Comparison of ENCODE assay signal across 19 cellular contexts in genomic region chr5:13946111-13946510, GRCh38. TPM values are rescaled to one million over a fixed set of nuclear protein-coding genes. Genes with fewer than 3 reads are reported as not detected.
DNase-seq lines count a peak whose midpoint lies in the region; ATAC-seq and TF ChIP-seq lines count a peak whose summit lies in the region.
"Had no signal": no experiment of that assay in that cellular context is flagged by ENCODE, and none has a peak within 500 bp of the region (broad histone marks: within the 10 kb centered on the region; RNA-seq: fewer than 3 reads in every experiment).

No MANE protein-coding gene starts in this region.

- DNase-seq in ELF-1 (ENCODE audit: low read depth, low spot score) (peak; percentile 54), PC-3 (peak; percentile 79), epithelial cell of esophagus (ENCODE audit: low read depth) (peak; percentile 79), prostate gland (ENCODE audit: low spot score) (peak; percentile 78), left lobe of liver (ENCODE audit: low spot score) (no peak)
- no peak for DNase-seq in activated T-cell treated with anti-CD3 and anti-CD28 coated beads, Interleukin-2, amount 50 U/mL, for 4 hours
- DNase-seq: activated CD4-positive, alpha-beta T cell treated with anti-CD3 and anti-CD28 coated beads for 48 hours; activated T-cell treated with anti-CD3 and anti-CD28 coated beads for 4 hours; CD4-positive, alpha-beta memory T cell; midbrain; MM.1S; NCI-H2081; T-helper 9 cell had no signal

- H3K4me2 ChIP-seq in PC-3 (ENCODE audit: low read length) = no peak overlapping the region

- no peaks in the 10 kb centered on the region for H3K27me3 ChIP-seq in PC-3 (ENCODE audit: low read length)
- H3K27me3 ChIP-seq in prostate gland (replicated peaks; ENCODE audit: insufficient read depth) = no peaks in the 10 kb centered on the region
- H3K27me3 ChIP-seq: SJSA1 had no signal

- peaks cover 27% of the 10 kb centered on the region for H3K4me1 ChIP-seq in PC-3 (ENCODE audit: insufficient read depth, low read length)
- H3K4me1 ChIP-seq in prostate gland (replicated peaks) = no peaks in the 10 kb centered on the region
- H3K4me1 ChIP-seq: SJSA1 had no signal

- no peak overlapping the region for H2AFZ ChIP-seq in PC-3 (ENCODE audit: low read length)

- H3K9me2 ChIP-seq in PC-3 (replicated peaks; ENCODE audit: low read length) = no peaks in the 10 kb centered on the region

- no peak for TF ChIP-seq POLR2A in prostate gland (IDR thresholded peaks at IDR 0.05)

- WGBS in prostate gland = 39% methylated on average over 10 of the region's 10 CpGs

- no peaks in the 10 kb centered on the region for H3K79me2 ChIP-seq in PC-3 (ENCODE audit: low read length)

- POLR2A ChIA-PET in PC-3 (lab: Charles Lee; ENCODE audit: unreplicated experiment) = no interaction called here

- H3K27ac ChIP-seq in PC-3 (ENCODE audit: low read length) (peak overlapping the region; percentile 50), prostate gland (no peak overlapping the region)
- H3K27ac ChIP-seq: SJSA1 had no signal

- no peaks in the 10 kb centered on the region for H3F3A ChIP-seq in PC-3 (ENCODE audit: low read length, unreplicated experiment)

- H3K9me3 Mint-ChIP-seq in activated T-cell treated with anti-CD3 and anti-CD28 coated beads, Interleukin-2, amount 50 U/mL, for 4 hours = no peaks in the 10 kb centered on the region
- H3K9me3 Mint-ChIP-seq: stimulated activated memory B cell treated with anti-CD40 and anti-IgM and Interleukin-4, amounts not matched to agents 10 μg/mL and 1 μg/mL and 100 μg/mL, for 72 hours had no signal

- no peak for ATAC-seq in PC-3
- no peak for ATAC-seq in GM19324 (IDR thresholded peaks at IDR 0.05; ENCODE audit: low FRiP score, unreplicated experiment)
- ATAC-seq in activated T-cell treated with anti-CD3 and anti-CD28 coated beads, Interleukin-2, amount 50 U/mL, for 4 hours = no peak
- no peak for ATAC-seq in left lobe of liver
- ATAC-seq: stimulated activated memory B cell treated with anti-CD40 and anti-IgM and Interleukin-4, amounts not matched to agents 10 μg/mL and 1 μg/mL and 100 μg/mL, for 72 hours had no signal

- H4K20me1 ChIP-seq in PC-3 (ENCODE audit: low read length) = no peaks in the 10 kb centered on the region

- H3K4me1 Mint-ChIP-seq in activated T-cell treated with anti-CD3 and anti-CD28 coated beads, Interleukin-2, amount 50 U/mL, for 4 hours (ENCODE audit: low read depth) = no peaks in the 10 kb centered on the region
- H3K4me1 Mint-ChIP-seq: CD4-positive, alpha-beta memory T cell; central memory CD8-positive, alpha-beta T cell; stimulated activated memory B cell treated with anti-CD40 and anti-IgM and Interleukin-4, amounts not matched to agents 10 μg/mL and 1 μg/mL and 100 μg/mL, for 72 hours had no signal

- H3K36me3 ChIP-seq in PC-3 (ENCODE audit: low read depth, low read length) (no peaks in the 10 kb centered on the region), prostate gland (no peaks in the 10 kb centered on the region)
- H3K36me3 ChIP-seq: SJSA1 had no signal

- no peak for TF ChIP-seq CTCF in PC-3 (conservative IDR thresholded peaks at IDR 0.05; ENCODE audit: low read depth, low read length)
- no peak for TF ChIP-seq CTCF in epithelial cell of esophagus (IDR thresholded peaks at IDR 0.05; ENCODE audit: insufficient read depth, low read depth, low read length, missing control alignments)
- TF ChIP-seq CTCF in prostate gland (IDR thresholded peaks at IDR 0.05) = no peak

- H3K9me3 ChIP-seq in PC-3 (ENCODE audit: low read length) (no peaks in the 10 kb centered on the region), prostate gland (no peaks in the 10 kb centered on the region)
- H3K9me3 ChIP-seq: SJSA1 had no signal

- BruUV-seq in PC-3 (replicated peaks; lab: Mats Ljungman, UMichigan) = no TSS peak

- no peaks in the 10 kb centered on the region for H3K36me3 Mint-ChIP-seq in activated T-cell treated with anti-CD3 and anti-CD28 coated beads, Interleukin-2, amount 50 U/mL, for 4 hours (ENCODE audit: insufficient read depth)
- H3K36me3 Mint-ChIP-seq: activated naive CD8-positive, alpha-beta T cell; CD4-positive, alpha-beta memory T cell; stimulated activated memory B cell treated with anti-CD40 and anti-IgM and Interleukin-4, amounts not matched to agents 10 μg/mL and 1 μg/mL and 100 μg/mL, for 72 hours had no signal

- H3K4me3 ChIP-seq in PC-3 (ENCODE audit: low read length) (no peak overlapping the region), epithelial cell of esophagus (ENCODE audit: low read length) (no peak overlapping the region), prostate gland (no peak overlapping the region)
- H3K4me3 ChIP-seq: SJSA1, skin epidermis had no signal

- intact Hi-C loops in PC-3 (cut with micrococcal nuclease) = no loop called here
- intact Hi-C loops in prostate gland (cut with DNase I) = no loop called here

- H3K4me3 Mint-ChIP-seq in activated T-cell treated with anti-CD3 and anti-CD28 coated beads, Interleukin-2, amount 50 U/mL, for 4 hours = no peak overlapping the region
- H3K4me3 Mint-ChIP-seq: activated naive CD8-positive, alpha-beta T cell; CD4-positive, alpha-beta memory T cell; central memory CD8-positive, alpha-beta T cell; stimulated activated memory B cell treated with anti-CD40 and anti-IgM and Interleukin-4, amounts not matched to agents 10 μg/mL and 1 μg/mL and 100 μg/mL, for 72 hours had no signal

- H3K9ac ChIP-seq in PC-3 (ENCODE audit: low read length) = no peak overlapping the region

- no peaks in the 10 kb centered on the region for H3K27me3 Mint-ChIP-seq in activated T-cell treated with anti-CD3 and anti-CD28 coated beads, Interleukin-2, amount 50 U/mL, for 4 hours (ENCODE audit: low read depth)
- H3K27me3 Mint-ChIP-seq: activated naive CD8-positive, alpha-beta T cell; central memory CD8-positive, alpha-beta T cell had no signal

- CTCF ChIA-PET in PC-3 (lab: Charles Lee) = no interaction called here

RNA-seq across cellular contexts. Expression of gene DNAH5, which starts 1.6 kb away (rescaled TPM):
- 3.4 and 3.5 TPM in 2 replicates for total RNA-seq in PC-3 (2014; rRNA removed)
- 1 to 10 TPM; 3.7 to 6.8 TPM for total RNA-seq in prostate gland
- not detected for total RNA-seq in activated T-cell treated with anti-CD3 and anti-CD28 coated beads, Interleukin-2, amount 50 U/mL, for 4 hours
- 3.2 TPM for total RNA-seq in left lobe of liver
- total RNA-seq: CD4-positive, alpha-beta memory T cell had no signal

Comparison
In these comparisons a context has a peak if more than half of its experiments do, and no peak if none do; other contexts are left out.
1. DNase-seq: peak in ELF-1 (single experiment), PC-3 (single experiment), epithelial cell of esophagus (single experiment) and prostate gland (single experiment); none in activated T-cell treated with anti-CD3 and anti-CD28 coated beads, Interleukin-2, amount 50 U/mL, for 4 hours (single experiment) and left lobe of liver (single experiment).